In genomic region chr11:71334191-71334590, GRCh38 we compare ENCODE assay signal across 20 cellular contexts.
DNase-seq lines count a peak whose midpoint lies in the region; ATAC-seq and TF ChIP-seq lines count a peak whose summit lies in the region.
"Had no signal": no experiment of that assay in that cellular context is flagged by ENCODE, and none has a peak within 500 bp of the region (broad histone marks: within the 10 kb centered on the region; RNA-seq: fewer than 3 reads in every experiment).

No MANE protein-coding gene starts in this region.

- TF ChIP-seq CTCF in IMR-90 (conservative IDR thresholded peaks at IDR 0.05; ENCODE audit: low read depth, low read length) = no peak
- no peak for TF ChIP-seq CTCF in coronary artery (IDR thresholded peaks at IDR 0.05)
- TF ChIP-seq CTCF in osteoblast (IDR thresholded peaks at IDR 0.05; ENCODE audit: extremely low read depth, low read depth, low read length) = no peak
- TF ChIP-seq CTCF in upper lobe of right lung (IDR thresholded peaks at IDR 0.05) = no peak

- H2BK15ac ChIP-seq in IMR-90 (ENCODE audit: low read depth, low read length) (no peak overlapping the region), mesenchymal stem cell (ENCODE audit: low read depth, poor library complexity, severe bottlenecking) (no peak overlapping the region)

- H3K4ac ChIP-seq in IMR-90 (ENCODE audit: low read depth, low read length) (no peak overlapping the region), mesenchymal stem cell (ENCODE audit: low read depth in 1 of 2, low read length in 2 of 2) (no peak overlapping the region)

- H4K91ac ChIP-seq in IMR-90 (ENCODE audit: insufficient read depth, low read depth, low read length) (no peak overlapping the region), mesenchymal stem cell (ENCODE audit: low read length) (no peak overlapping the region)

- no peak overlapping the region for H4K8ac ChIP-seq in IMR-90 (ENCODE audit: low read depth in 2 of 2, low read length in 2 of 2)
- H4K8ac ChIP-seq in mesenchymal stem cell (ENCODE audit: low read length) = no peak overlapping the region

- H3K9me3 ChIP-seq in IMR-90 (ENCODE audit: control insufficient read depth, insufficient read depth, low read length) (peaks cover 8% of the 10 kb centered on the region; the same call in 1 of the 2 replicates), osteoblast (ENCODE audit: low read depth, low read length) (no peaks in the 10 kb centered on the region), upper lobe of right lung (no peaks in the 10 kb centered on the region), mesenchymal stem cell (ENCODE audit: control insufficient read depth, low read length) (peaks cover 8% of the 10 kb centered on the region)
- H3K9me3 ChIP-seq: SK-N-SH had no signal

- POLR2A ChIA-PET in IMR-90 (lab: Charles Lee; ENCODE audit: unreplicated experiment) = no interaction called here

- H3K4me2 ChIP-seq in IMR-90 (ENCODE audit: low read depth, low read length) (no peak overlapping the region), osteoblast (ENCODE audit: insufficient read depth, low read length) (no peak overlapping the region), mesenchymal stem cell (ENCODE audit: low read length, poor library complexity, severe bottlenecking) (no peak overlapping the region)
- H3K4me2 ChIP-seq: SK-N-SH had no signal

- no peak overlapping the region for H3K4me3 ChIP-seq in IMR-90 (ENCODE audit: insufficient read depth, low read depth, low read length)
- H3K4me3 ChIP-seq in coronary artery = no peak overlapping the region
- no peak overlapping the region for H3K4me3 ChIP-seq in osteoblast (ENCODE audit: insufficient read depth, low read length)
- H3K4me3 ChIP-seq in upper lobe of right lung = no peak overlapping the region
- no peak overlapping the region for H3K4me3 ChIP-seq in mesenchymal stem cell (ENCODE audit: insufficient read depth in 1 of 2, low read depth in 1 of 2, low read length in 2 of 2)
- H3K4me3 ChIP-seq: K562 had no signal

- in situ Hi-C loops in IMR-90 (cut with MboI; ENCODE audit: low sequenced_read_pairs) = no loop called here

- H2BK5ac ChIP-seq in IMR-90 (ENCODE audit: low read depth, low read length, poor library complexity, severe bottlenecking) (no peak overlapping the region), mesenchymal stem cell (ENCODE audit: low read depth, low read length, poor library complexity, severe bottlenecking) (no peak overlapping the region)

- TF ChIP-seq POLR2A in IMR-90 (IDR thresholded peaks at IDR 0.05; ENCODE audit: low read depth, low read length) = no peak

- H2AFZ ChIP-seq in IMR-90 (replicated peaks; ENCODE audit: low read length, poor library complexity) (no peak overlapping the region), osteoblast (ENCODE audit: low read length) (no peak overlapping the region), mesenchymal stem cell (ENCODE audit: low read depth, low read length) (no peak overlapping the region)

- no peak overlapping the region for H3K18ac ChIP-seq in IMR-90 (ENCODE audit: low read depth, low read length)
- no peak overlapping the region for H3K18ac ChIP-seq in mesenchymal stem cell (ENCODE audit: low read depth in 1 of 2, low read length in 2 of 2)

- H3K4me1 ChIP-seq in IMR-90 (ENCODE audit: control insufficient read depth, insufficient read depth, low read length) = peaks cover 8% of the 10 kb centered on the region
- no peaks in the 10 kb centered on the region for H3K4me1 ChIP-seq in osteoblast (ENCODE audit: insufficient read depth, low read length)
- peaks cover 6% of the 10 kb centered on the region for H3K4me1 ChIP-seq in upper lobe of right lung
- H3K4me1 ChIP-seq in mesenchymal stem cell (ENCODE audit: control insufficient read depth, insufficient read depth, low read depth, low read length) = no peaks in the 10 kb centered on the region

- intact Hi-C loops in IMR-90 (cut with micrococcal nuclease) (no loop called here), upper lobe of right lung (cut with DNase I) (no loop called here)

- H3K27me3 ChIP-seq in IMR-90 (ENCODE audit: control insufficient read depth, insufficient read depth, low read length) = peaks cover 24% of the 10 kb centered on the region
- peaks cover 22% of the 10 kb centered on the region for H3K27me3 ChIP-seq in osteoblast (ENCODE audit: insufficient read depth, low read length)
- no peaks in the 10 kb centered on the region for H3K27me3 ChIP-seq in upper lobe of right lung
- peaks cover 26 to 71% of the 10 kb centered on the region in 2 experiments for H3K27me3 ChIP-seq in mesenchymal stem cell (ENCODE audit: control insufficient read depth in 1 of 2, insufficient read depth in 1 of 2, low read length in 2 of 2)

- no peak for ATAC-seq in IMR-90 (ENCODE audit: low read depth)
- ATAC-seq in upper lobe of right lung = no peak
- no peak for ATAC-seq in HG02938 (IDR thresholded peaks at IDR 0.05; ENCODE audit: unreplicated experiment)
- ATAC-seq: K562 had no signal

- no peak overlapping the region for H2BK20ac ChIP-seq in IMR-90 (ENCODE audit: low read depth, low read length)

- H3K27ac ChIP-seq in IMR-90 (ENCODE audit: insufficient read depth, low read length) (no peak overlapping the region), coronary artery (no peak overlapping the region), osteoblast (ENCODE audit: low read depth, low read length) (no peak overlapping the region), upper lobe of right lung (no peak overlapping the region), mesenchymal stem cell (ENCODE audit: low read length, poor library complexity, severe bottlenecking) (no peak overlapping the region)

- BruUV-seq in IMR-90 (replicated peaks; lab: Mats Ljungman, UMichigan) = no TSS peak

- H4K20me1 ChIP-seq in IMR-90 (ENCODE audit: insufficient read depth, low read length) (peaks cover 4% of the 10 kb centered on the region; the same call in 1 of the 2 replicates), osteoblast (ENCODE audit: insufficient read depth, low read length) (no peaks in the 10 kb centered on the region)

- WGBS in IMR-90 (ENCODE audit: extremely low coverage in 2 of 2, insufficient read length in 1 of 2), 2 experiments = no CpG with 5 or more reads among the region's 1 CpG
- WGBS in mesenchymal stem cell = 70% methylated on average over 1 of the region's 1 CpG

- H2BK120ac ChIP-seq in IMR-90 (ENCODE audit: low read depth, low read length) = no peak overlapping the region
- H2BK120ac ChIP-seq in mesenchymal stem cell (ENCODE audit: low read depth, low read length) = no peak overlapping the region

- no peak overlapping the region for H4K5ac ChIP-seq in IMR-90 (ENCODE audit: low read depth, low read length)

- TF ChIP-seq RAD21 in IMR-90 (IDR thresholded peaks at IDR 0.05; ENCODE audit: low read length) = no peak

- dilution Hi-C loops in IMR-90 (cut with HindIII; ENCODE audit: low sequenced_read_pairs, unreplicated experiment) = no loop called here

- H3K23ac ChIP-seq in IMR-90 (ENCODE audit: low read depth, low read length) (no peak overlapping the region), mesenchymal stem cell (ENCODE audit: low read length in 2 of 2) (no peak overlapping the region)

- H3K14ac ChIP-seq in IMR-90 (replicated peaks; ENCODE audit: low read depth, low read length) (no peak overlapping the region), mesenchymal stem cell (ENCODE audit: low read length in 2 of 2) (no peak overlapping the region)

- H2AK9ac ChIP-seq in IMR-90 (replicated peaks; ENCODE audit: low read depth, low read length, poor library complexity) = peak overlapping the region; percentile 12

- CTCF ChIA-PET in IMR-90 (lab: Yijun Ruan, JAX) = no interaction called here

- H3K9me1 ChIP-seq in IMR-90 (ENCODE audit: insufficient read depth, low read length) = no peaks in the 10 kb centered on the region; the same call in 1 of the 2 replicates

- H3K79me2 ChIP-seq in osteoblast (ENCODE audit: insufficient read depth, low read length) = no peaks in the 10 kb centered on the region

- no peaks in the 10 kb centered on the region for H3K79me1 ChIP-seq in IMR-90 (ENCODE audit: low read depth in 1 of 2, low read length in 2 of 2)
- H3K79me1 ChIP-seq in mesenchymal stem cell (replicated peaks; ENCODE audit: low read length, poor library complexity, severe bottlenecking) = no peaks in the 10 kb centered on the region

- H3K36me3 ChIP-seq in IMR-90 (ENCODE audit: control insufficient read depth, insufficient read depth, low read length) = no peaks in the 10 kb centered on the region
- no peaks in the 10 kb centered on the region for H3K36me3 ChIP-seq in osteoblast (ENCODE audit: insufficient read depth, low read length)
- H3K36me3 ChIP-seq in upper lobe of right lung = no peaks in the 10 kb centered on the region
- H3K36me3 ChIP-seq in mesenchymal stem cell (ENCODE audit: control insufficient read depth in 1 of 2, insufficient read depth in 2 of 2, low read depth in 1 of 2, low read length in 2 of 2) = no peaks in the 10 kb centered on the region

- no peak overlapping the region for H2BK12ac ChIP-seq in mesenchymal stem cell (ENCODE audit: low read length in 2 of 2)

- no peak overlapping the region for H3K9ac ChIP-seq in IMR-90 (ENCODE audit: low read depth, low read length)
- H3K9ac ChIP-seq in mesenchymal stem cell (ENCODE audit: low read length) = no peak overlapping the region
- H3K9ac ChIP-seq: SK-N-SH had no signal

- DNase-seq in IMR-90 (no peak), coronary artery (ENCODE audit: low spot score) (peak; percentile 56), osteoblast (ENCODE audit: insufficient read length, low spot score, missing footprints) (peak; percentile 30), upper lobe of right lung (peak; percentile 40), mesenchymal stem cell (no peak), NCI-H226 (no peak)
- DNase-seq: C1 segment of cervical spinal cord; CD4-positive, alpha-beta memory T cell; COR-L47; Kasumi-1; NCI-H1092 treated with DMSO at 0.1 percent for 48 hours; NCI-H1436; NCI-H187 treated with DMSO at 0.1 percent for 48 hours; NCI-H2107; NCI-H446; NCI-H524 treated with DMSO at 0.1 percent for 48 hours; NCI-H774; SK-N-SH had no signal

- H2AK5ac ChIP-seq in IMR-90 (ENCODE audit: low read depth, low read length) (no peak overlapping the region), mesenchymal stem cell (ENCODE audit: low read length, severe bottlenecking) (no peak overlapping the region)

- no peak overlapping the region for H3K56ac ChIP-seq in IMR-90 (ENCODE audit: extremely low read depth, insufficient read depth, low read length)

TF ChIP-seq in IMR-90, 13 proteins besides CTCF, POLR2A, EP300 and RAD21 (continues in another document):
- TF ChIP-seq MAFK (IDR thresholded peaks at IDR 0.05; ENCODE audit: low read depth, low read length) (no peak), RCOR1 (IDR thresholded peaks at IDR 0.05; ENCODE audit: insufficient replicate concordance, low read length) (no peak), MXI1 (IDR thresholded peaks at IDR 0.05; ENCODE audit: borderline replicate concordance, low read depth, low read length) (no peak), NFE2L2 (IDR thresholded peaks at IDR 0.05; ENCODE audit: low read depth, low read length) (no peak)

Comparison
In these comparisons a context has a peak if more than half of its experiments do, and no peak if none do; other contexts are left out.
1. DNase-seq: peak in coronary artery (single experiment), osteoblast (single experiment) and upper lobe of right lung (single experiment); none in IMR-90 (single experiment), mesenchymal stem cell (single experiment) and NCI-H226 (single experiment).